In genomic region chr1:104932949-104933679, GRCh38 we compare ENCODE assay signal across 19 cellular contexts.
DNase-seq lines count a peak whose midpoint lies in the region; ATAC-seq and TF ChIP-seq lines count a peak whose summit lies in the region.
"Had no signal": no experiment of that assay in that cellular context is flagged by ENCODE, and none has a peak within 500 bp of the region (broad histone marks: within the 10 kb centered on the region; RNA-seq: fewer than 3 reads in every experiment).

No MANE protein-coding gene starts in this region.

- H4K91ac ChIP-seq in neuronal stem cell (ENCODE audit: low read depth, low read length, poor library complexity), result no peak overlapping the region

- H2BK120ac ChIP-seq in neuronal stem cell (ENCODE audit: low read depth, low read length), result no peak overlapping the region

- no peaks in the 10 kb centered on the region for H3K9me3 ChIP-seq in neuronal stem cell (replicated peaks in 1 of 2; ENCODE audit: control insufficient read depth in 2 of 2, insufficient read depth in 1 of 2, low read depth in 1 of 2, low read length in 2 of 2)
- H3K9me3 ChIP-seq: ovary had no signal

- no peaks in the 10 kb centered on the region for H3K27me3 Mint-ChIP-seq in activated naive CD4-positive, alpha-beta T cell treated with anti-CD3 and anti-CD28 coated beads, Interleukin-2, amount 10 ng/mL, durations not matched to agents 7 days and 5 days
- H3K27me3 Mint-ChIP-seq in activated CD8-positive, alpha-beta memory T cell treated with anti-CD3 and anti-CD28 coated beads, Interleukin-2, amount 10 ng/mL, durations not matched to agents 7 days and 5 days, result no peaks in the 10 kb centered on the region
- no peaks in the 10 kb centered on the region for H3K27me3 Mint-ChIP-seq in activated T-cell treated with anti-CD3 and anti-CD28 coated beads, Interleukin-2, amount 50 U/mL, for 24 hours
- H3K27me3 Mint-ChIP-seq: activated naive CD8-positive, alpha-beta T cell treated with anti-CD3 and anti-CD28 coated beads, Interleukin-2, amount 50 U/mL, for 24 hours had no signal

- H2AFZ ChIP-seq in neuronal stem cell (ENCODE audit: low read length), result peak overlapping the region; percentile 11

- no peak overlapping the region for H3K4ac ChIP-seq in neuronal stem cell (ENCODE audit: low read length)

- H2BK15ac ChIP-seq in neuronal stem cell (ENCODE audit: low read length), result no peak overlapping the region

- H3K23ac ChIP-seq in neuronal stem cell (ENCODE audit: low read depth, low read length, poor library complexity), result no peak overlapping the region

- H4K8ac ChIP-seq in neuronal stem cell (ENCODE audit: low read depth, low read length), result no peak overlapping the region

- ATAC-seq in GM18868 (IDR thresholded peaks at IDR 0.05; ENCODE audit: unreplicated experiment) (peak; percentile 32), HG02678 (IDR thresholded peaks at IDR 0.05; ENCODE audit: unreplicated experiment) (peak; percentile 22), left cardiac atrium (no peak)
- ATAC-seq in activated CD8-positive, alpha-beta memory T cell treated with anti-CD3 and anti-CD28 coated beads, Interleukin-2, amount 10 ng/mL, durations not matched to agents 7 days and 5 days, result no peak
- ATAC-seq: activated naive CD8-positive, alpha-beta T cell treated with anti-CD3 and anti-CD28 coated beads, Interleukin-2, amount 50 U/mL, for 24 hours; left colon had no signal

- H2BK5ac ChIP-seq in neuronal stem cell (ENCODE audit: low read length), result no peak overlapping the region

- H3K4me3 ChIP-seq in NB4 (ENCODE audit: low read depth, low read length) (no peak overlapping the region), neuronal stem cell (ENCODE audit: low read length in 2 of 2) (no peak overlapping the region)
- H3K4me3 ChIP-seq: ovary had no signal

- TF ChIP-seq CTCF in NB4 (IDR thresholded peaks at IDR 0.05; ENCODE audit: low read depth, low read length), result no peak

- no peak overlapping the region for H3K14ac ChIP-seq in neuronal stem cell (ENCODE audit: low read length)

- no peaks in the 10 kb centered on the region for H3K36me3 ChIP-seq in neuronal stem cell (replicated peaks in 1 of 2; ENCODE audit: control insufficient read depth in 2 of 2, insufficient read depth in 2 of 2, low read length in 2 of 2)
- H3K36me3 ChIP-seq: ovary had no signal

- no peaks in the 10 kb centered on the region for H3K4me1 Mint-ChIP-seq in activated naive CD4-positive, alpha-beta T cell treated with anti-CD3 and anti-CD28 coated beads, Interleukin-2, amount 10 ng/mL, durations not matched to agents 7 days and 5 days
- H3K4me1 Mint-ChIP-seq in activated CD8-positive, alpha-beta memory T cell treated with anti-CD3 and anti-CD28 coated beads, Interleukin-2, amount 10 ng/mL, durations not matched to agents 7 days and 5 days, result no peaks in the 10 kb centered on the region
- no peaks in the 10 kb centered on the region for H3K4me1 Mint-ChIP-seq in activated T-cell treated with anti-CD3 and anti-CD28 coated beads, Interleukin-2, amount 50 U/mL, for 24 hours (ENCODE audit: low read depth)
- H3K4me1 Mint-ChIP-seq: activated naive CD8-positive, alpha-beta T cell treated with anti-CD3 and anti-CD28 coated beads, Interleukin-2, amount 50 U/mL, for 24 hours had no signal

- H3K9me3 Mint-ChIP-seq in activated naive CD4-positive, alpha-beta T cell treated with anti-CD3 and anti-CD28 coated beads, Interleukin-2, amount 10 ng/mL, durations not matched to agents 7 days and 5 days, result peaks cover 21% of the 10 kb centered on the region
- H3K9me3 Mint-ChIP-seq in activated CD8-positive, alpha-beta memory T cell treated with anti-CD3 and anti-CD28 coated beads, Interleukin-2, amount 10 ng/mL, durations not matched to agents 7 days and 5 days (ENCODE audit: low read depth), result peaks cover 10% of the 10 kb centered on the region
- peaks cover 10% of the 10 kb centered on the region for H3K9me3 Mint-ChIP-seq in activated T-cell treated with anti-CD3 and anti-CD28 coated beads, Interleukin-2, amount 50 U/mL, for 24 hours

- TF ChIP-seq POLR2A in NB4 (IDR thresholded peaks at IDR 0.05; ENCODE audit: extremely low read depth, insufficient read length), result no peak

- no peak overlapping the region for H3K27ac Mint-ChIP-seq in activated naive CD4-positive, alpha-beta T cell treated with anti-CD3 and anti-CD28 coated beads, Interleukin-2, amount 10 ng/mL, durations not matched to agents 7 days and 5 days
- no peak overlapping the region for H3K27ac Mint-ChIP-seq in activated CD8-positive, alpha-beta memory T cell treated with anti-CD3 and anti-CD28 coated beads, Interleukin-2, amount 10 ng/mL, durations not matched to agents 7 days and 5 days
- no peak overlapping the region for H3K27ac Mint-ChIP-seq in activated T-cell treated with anti-CD3 and anti-CD28 coated beads, Interleukin-2, amount 50 U/mL, for 24 hours
- H3K27ac Mint-ChIP-seq: activated naive CD8-positive, alpha-beta T cell treated with anti-CD3 and anti-CD28 coated beads, Interleukin-2, amount 50 U/mL, for 24 hours had no signal

- H2BK12ac ChIP-seq in neuronal stem cell (ENCODE audit: low read length), result no peak overlapping the region

- no peak overlapping the region for H3K4me3 Mint-ChIP-seq in activated naive CD4-positive, alpha-beta T cell treated with anti-CD3 and anti-CD28 coated beads, Interleukin-2, amount 10 ng/mL, durations not matched to agents 7 days and 5 days
- no peak overlapping the region for H3K4me3 Mint-ChIP-seq in activated CD8-positive, alpha-beta memory T cell treated with anti-CD3 and anti-CD28 coated beads, Interleukin-2, amount 10 ng/mL, durations not matched to agents 7 days and 5 days
- no peak overlapping the region for H3K4me3 Mint-ChIP-seq in activated T-cell treated with anti-CD3 and anti-CD28 coated beads, Interleukin-2, amount 50 U/mL, for 24 hours
- H3K4me3 Mint-ChIP-seq: activated naive CD8-positive, alpha-beta T cell treated with anti-CD3 and anti-CD28 coated beads, Interleukin-2, amount 50 U/mL, for 24 hours had no signal

- H3K4me2 ChIP-seq in neuronal stem cell (ENCODE audit: insufficient read depth, low read length, poor library complexity, severe bottlenecking), result no peak overlapping the region

- no CpG with 5 or more reads among the region's 14 CpGs for WGBS in neuronal stem cell (ENCODE audit: extremely low coverage in 2 of 2, insufficient read length in 2 of 2, insufficient replicate concordance in 1 of 2), 2 donors

- H3K18ac ChIP-seq in neuronal stem cell (ENCODE audit: low read length), result peak overlapping the region; percentile 76

- CTCF ChIA-PET in activated naive CD4-positive, alpha-beta T cell treated with anti-CD3 and anti-CD28 coated beads, Interleukin-2, amount 10 ng/mL, durations not matched to agents 7 days and 5 days (lab: Charles Lee), result no interaction called here
- CTCF ChIA-PET in activated CD8-positive, alpha-beta memory T cell treated with anti-CD3 and anti-CD28 coated beads, Interleukin-2, amount 10 ng/mL, durations not matched to agents 7 days and 5 days (lab: Charles Lee), result no interaction called here

- H3K79me1 ChIP-seq in neuronal stem cell (ENCODE audit: low read depth, low read length), result no peaks in the 10 kb centered on the region

- intact Hi-C loops in left cardiac atrium (cut with DNase I), result no loop called here

- H2AK5ac ChIP-seq in neuronal stem cell (ENCODE audit: low read depth, low read length), result no peak overlapping the region

- H3K4me1 ChIP-seq in neuronal stem cell (ENCODE audit: control insufficient read depth in 2 of 2, insufficient read depth in 1 of 2, low read depth in 1 of 2, low read length in 2 of 2), result no peaks in the 10 kb centered on the region

- no peaks in the 10 kb centered on the region for H3K36me3 Mint-ChIP-seq in activated naive CD4-positive, alpha-beta T cell treated with anti-CD3 and anti-CD28 coated beads, Interleukin-2, amount 10 ng/mL, durations not matched to agents 7 days and 5 days
- no peaks in the 10 kb centered on the region for H3K36me3 Mint-ChIP-seq in activated CD8-positive, alpha-beta memory T cell treated with anti-CD3 and anti-CD28 coated beads, Interleukin-2, amount 10 ng/mL, durations not matched to agents 7 days and 5 days
- no peaks in the 10 kb centered on the region for H3K36me3 Mint-ChIP-seq in activated T-cell treated with anti-CD3 and anti-CD28 coated beads, Interleukin-2, amount 50 U/mL, for 24 hours (ENCODE audit: low read depth)

- no peak overlapping the region for H3K27ac ChIP-seq in neuronal stem cell (replicated peaks; ENCODE audit: low read length)
- H3K27ac ChIP-seq: HL-60, ovary had no signal

- H3K9ac ChIP-seq in neuronal stem cell (ENCODE audit: low read depth, low read length, poor library complexity), result no peak overlapping the region

- no peaks in the 10 kb centered on the region for H3K27me3 ChIP-seq in neuronal stem cell (ENCODE audit: control insufficient read depth in 3 of 3, insufficient read depth in 3 of 3, low read depth in 1 of 3, low read length in 3 of 3)
- H3K27me3 ChIP-seq: ovary had no signal

- DNase-seq in NB4 (ENCODE audit: low read depth) (peak; percentile 9), neuronal stem cell (ENCODE audit: low spot score) (no peak), left cardiac atrium (no peak)
- no peak for DNase-seq in activated naive CD4-positive, alpha-beta T cell treated with anti-CD3 and anti-CD28 coated beads, Interleukin-2, amount 10 ng/mL, durations not matched to agents 7 days and 5 days
- DNase-seq in activated CD8-positive, alpha-beta memory T cell treated with anti-CD3 and anti-CD28 coated beads, Interleukin-2, amount 10 ng/mL, durations not matched to agents 7 days and 5 days, result no peak
- DNase-seq in activated T-cell treated with anti-CD3 and anti-CD28 coated beads, Interleukin-2, amount 50 U/mL, for 24 hours, result no peak
- DNase-seq: activated CD4-positive, alpha-beta T cell treated with anti-CD3 and anti-CD28 coated beads, Interleukin-2, amount 50 U/mL, for 1 hour; activated naive CD8-positive, alpha-beta T cell treated with anti-CD3 and anti-CD28 coated beads, Interleukin-2, amount 50 U/mL, for 24 hours; activated T-cell treated with anti-CD3 and anti-CD28 coated beads, Interleukin-2, amount 50 U/mL, for 48 hours; AML-193; KG1; left colon; NCI-H1436; NCI-H446 treated with DMSO at 0.1 percent for 48 hours; ovary; T1000 had no signal

Comparison
In these comparisons a context has a peak if more than half of its experiments do, and no peak if none do; other contexts are left out.
1. ATAC-seq: peak in GM18868 (single experiment) and HG02678 (single experiment); none in left cardiac atrium (0 of 2) and activated CD8-positive, alpha-beta memory T cell treated with anti-CD3 and anti-CD28 coated beads, Interleukin-2, amount 10 ng/mL, durations not matched to agents 7 days and 5 days (single experiment).